8 cellular contexts compared by ENCODE assay signal in the genomic region with DNA sequence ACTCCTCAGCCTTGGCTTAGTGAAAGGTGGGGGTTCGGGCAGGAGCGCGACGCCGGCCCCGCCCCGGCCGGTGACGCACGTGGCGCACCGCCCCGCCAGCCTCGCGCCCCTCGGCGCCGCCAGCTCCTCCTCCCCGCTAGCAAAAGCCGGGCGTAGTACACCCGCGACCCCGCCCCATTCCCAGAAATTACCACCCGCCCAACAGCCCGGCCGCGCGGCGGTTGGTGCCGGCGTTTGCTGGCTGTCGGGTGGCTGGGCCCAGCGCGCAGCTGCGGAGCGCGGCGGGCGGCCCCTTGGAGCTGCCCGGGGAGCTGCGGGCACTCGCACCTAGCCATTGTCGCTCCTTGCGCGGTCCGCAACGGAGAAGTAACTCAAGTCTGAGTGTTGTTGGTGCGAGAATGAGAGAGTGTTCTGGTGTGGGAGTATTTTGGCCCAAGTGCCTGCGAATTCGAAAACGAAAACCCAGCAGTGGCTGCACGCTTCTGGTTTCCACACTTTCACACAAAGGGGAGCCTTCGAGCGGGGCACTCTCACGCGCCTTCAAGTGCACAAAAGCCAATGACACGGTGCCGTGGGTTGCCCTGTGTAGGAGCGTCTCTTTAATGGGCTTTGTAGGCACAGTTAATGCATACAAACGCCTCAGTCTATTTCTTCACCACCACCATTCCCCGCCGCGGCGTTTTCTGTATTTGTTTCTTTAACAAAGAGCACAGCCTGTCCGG. TPM values are rescaled to one million over a fixed set of nuclear protein-coding genes. Genes with fewer than 3 reads are reported as not detected.
DNase-seq lines count a peak whose midpoint lies in the region; ATAC-seq and TF ChIP-seq lines count a peak whose summit lies in the region.

No MANE protein-coding gene starts in this region.

- POLR2A ChIA-PET in OCI-LY7 (lab: Charles Lee), result interaction anchor here (0.6 to 2.0 kb wide), 11 partner anchors 10 to 161 kb away, joined by 3 to 8 read pairs (median 4); a partner anchor contains a TSS

- TF ChIP-seq CTCF in OCI-LY7 (conservative IDR thresholded peaks at IDR 0.05; ENCODE audit: low read length) (no peak), epithelial cell of proximal tubule (conservative IDR thresholded peaks at IDR 0.05; ENCODE audit: low read depth, low read length) (no peak)

- no peaks in the 10 kb centered on the region for H3K27me3 Mint-ChIP-seq in IgD-negative memory B cell

- H3K27me3 ChIP-seq in mucosa of stomach (ENCODE audit: control insufficient read depth, insufficient read depth, low read length), result no peaks in the 10 kb centered on the region

- H3K4me1 Mint-ChIP-seq in IgD-negative memory B cell, result peaks cover 15 to 18% (median 18%) of the 10 kb centered on the region in 3 donors

- no peaks in the 10 kb centered on the region for H3K36me3 Mint-ChIP-seq in IgD-negative memory B cell

- peak overlapping the region; percentile 85 for H2AFZ ChIP-seq in OCI-LY7 (ENCODE audit: low read length)

- peak overlapping the region; percentile 95 for H3K9ac ChIP-seq in mucosa of stomach (ENCODE audit: low read length)

- H3K4me2 ChIP-seq in OCI-LY7 (ENCODE audit: low read length), result peak overlapping the region; percentile 82

- peak overlapping the region; percentile 83 for H3K4me3 ChIP-seq in OCI-LY7 (ENCODE audit: low read depth, low read length, poor library complexity, severe bottlenecking)
- H3K4me3 ChIP-seq in epithelial cell of proximal tubule (ENCODE audit: low read depth, low read length), result peak overlapping the region; percentile 72
- peak overlapping the region; percentile 97 for H3K4me3 ChIP-seq in mucosa of stomach (ENCODE audit: low read length)

- H3K9me3 ChIP-seq in OCI-LY7 (ENCODE audit: low read length) (no peaks in the 10 kb centered on the region), mucosa of stomach (ENCODE audit: control insufficient read depth, low read length) (no peaks in the 10 kb centered on the region)

- DNase-seq in DMS153 treated with DMSO at 0.1 percent for 48 hours (lab: John Stamatoyannopoulos, UW; ENCODE audit: unreplicated experiment) (peak; percentile 80), OCI-LY7 (ENCODE audit: low spot score) (peak; percentile 95), activated T-cell treated with anti-CD3 and anti-CD28 coated beads for 48 hours (ENCODE audit: low read depth) (peak; percentile 87), epithelial cell of proximal tubule (ENCODE audit: low read depth) (no peak)
- peak; percentile 89 for DNase-seq in stimulated activated CD8-positive, alpha-beta memory T cell treated with anti-CD3 and anti-CD28 coated beads, Interleukin-4, amount 100 ng/mL, for 48 hours

- peak; percentile 61 for ATAC-seq in GM21619 (IDR thresholded peaks at IDR 0.05; ENCODE audit: unreplicated experiment)

- H3K9me3 Mint-ChIP-seq in IgD-negative memory B cell, result no peaks in the 10 kb centered on the region

- peaks cover 19% of the 10 kb centered on the region; the same call in 1 of the 2 replicates for H4K20me1 ChIP-seq in OCI-LY7 (ENCODE audit: insufficient read depth, low read length)

- peak overlapping the region; percentile 91 to 99 (median 94) for H3K4me3 Mint-ChIP-seq in IgD-negative memory B cell

- no TSS peak for BruUV-seq in OCI-LY7 (replicated peaks; lab: Mats Ljungman, UMichigan)

- peak overlapping the region; percentile 86 to 99 (median 96) for H3K27ac Mint-ChIP-seq in IgD-negative memory B cell

- peaks cover 25% of the 10 kb centered on the region for H3K79me2 ChIP-seq in OCI-LY7 (ENCODE audit: insufficient read depth, low read depth, low read length)

- H3K27ac ChIP-seq in OCI-LY7 (ENCODE audit: low read depth, low read length, poor library complexity, severe bottlenecking), result peak overlapping the region; percentile 89

- H3K36me3 ChIP-seq in OCI-LY7 (ENCODE audit: insufficient read depth, low read length), result no peaks in the 10 kb centered on the region
- no peaks in the 10 kb centered on the region for H3K36me3 ChIP-seq in mucosa of stomach (ENCODE audit: control insufficient read depth, insufficient read depth, low read length)

- no peaks in the 10 kb centered on the region for H3K9me2 ChIP-seq in OCI-LY7 (ENCODE audit: insufficient read depth, low read length)

- CTCF ChIA-PET in OCI-LY7 (lab: Charles Lee; ENCODE audit: unreplicated experiment), result interaction anchor here (0.5 to 0.7 kb wide), 2 partner anchors 118 to 718 kb away, joined by 3 to 4 read pairs; no protein-coding TSS in a partner anchor

- intact Hi-C loops in OCI-LY7 (cut with micrococcal nuclease; ENCODE audit: unreplicated experiment), result loop anchor here (1.0 to 5.0 kb wide), 7 partner anchors 79 to 379 kb away; a partner anchor contains a TSS

- H3K4me1 ChIP-seq in OCI-LY7 (ENCODE audit: insufficient read depth, low read length, poor library complexity, severe bottlenecking) (peaks cover 25% of the 10 kb centered on the region), mucosa of stomach (ENCODE audit: control insufficient read depth, insufficient read depth, low read length) (no peaks in the 10 kb centered on the region)

RNA-seq across cellular contexts. Expression of a gene that starts 1.0 kb away (rescaled TPM):
- polyA plus RNA-seq in IgD-negative memory B cell, result 33.7 TPM
- total RNA-seq in OCI-LY7 (2014; rRNA removed; shearing (Covaris generic)), result 49.1 and 49.6 TPM in 2 replicates
- 57.0 and 62.0 TPM in 2 replicates for total RNA-seq in OCI-LY7 (2022)
- total RNA-seq in epithelial cell of proximal tubule, result 17.1 and 24.1 TPM in 2 replicates
